17 cellular contexts compared by ENCODE assay signal in genomic region chr18:7601249-7601620, GRCh38. TPM values are rescaled to one million over a fixed set of nuclear protein-coding genes. Genes with fewer than 3 reads are reported as not detected.
DNase-seq lines count a peak whose midpoint lies in the region; ATAC-seq and TF ChIP-seq lines count a peak whose summit lies in the region.
"Had no signal": no experiment of that assay in that cellular context is flagged by ENCODE, and none has a peak within 500 bp of the region (broad histone marks: within the 10 kb centered on the region; RNA-seq: fewer than 3 reads in every experiment).

No MANE protein-coding gene starts in this region.

- WGBS in thyroid gland, 2 donors: 86 to 94% methylated on average over 6 of the region's 6 CpGs

- H3K27ac ChIP-seq in HCT116 (ENCODE audit: low read depth, low read length) (no peak overlapping the region), thyroid gland (no peak overlapping the region)
- H3K27ac ChIP-seq: esophagus muscularis mucosa had no signal

- 0 out of 2 replicates have a peak, but pooled peaks have one; percentile 50 for ATAC-seq in HCT116
- ATAC-seq in left lobe of liver: no peak
- ATAC-seq: activated T-cell treated with anti-CD3 and anti-CD28 coated beads, Interleukin-2, amount 50 U/mL, for 72 hours had no signal

- H3K27me3 ChIP-seq in HCT116 (ENCODE audit: insufficient read depth, low read length) (0 out of 2 replicates have a peak, but pooled peaks cover 5% of the 10 kb centered on the region), thyroid gland (no peaks in the 10 kb centered on the region)
- H3K27me3 ChIP-seq: esophagus muscularis mucosa had no signal

- intact Hi-C loops in HCT116 (cut with micrococcal nuclease) (no loop called here), thyroid gland (cut with DNase I) (no loop called here)

- no peak overlapping the region for H3K9ac ChIP-seq in HCT116 (ENCODE audit: low read length)

- POLR2A ChIA-PET in HCT116 (lab: Charles Lee): no interaction called here

- H3K36me3 ChIP-seq in HCT116 (ENCODE audit: control insufficient read depth in 1 of 2, insufficient read depth in 2 of 2, low read length in 2 of 2): no peaks in the 10 kb centered on the region
- no peaks in the 10 kb centered on the region for H3K36me3 ChIP-seq in thyroid gland
- H3K36me3 ChIP-seq: esophagus muscularis mucosa had no signal

- TF ChIP-seq CTCF in HCT116 (IDR thresholded peaks at IDR 0.05 in 2 of 3, conservative IDR thresholded peaks at IDR 0.05 in 1 of 3; ENCODE audit: borderline replicate concordance in 1 of 3, insufficient read depth in 1 of 3, low read depth in 2 of 3, low read length in 2 of 3) (no peak), epithelial cell of esophagus (IDR thresholded peaks at IDR 0.05; ENCODE audit: insufficient read depth, low read depth, low read length, missing control alignments) (no peak), retinal pigment epithelial cell (conservative IDR thresholded peaks at IDR 0.05; ENCODE audit: low read depth, low read length) (peak; percentile 29), thyroid gland (IDR thresholded peaks at IDR 0.05) (no peak)

- RAD21 ChIA-PET in HCT116 (lab: Charles Lee; ENCODE audit: low non-redundant PET in 1 of 2, low total read pairs in 2 of 2, uncharacterized antibody in 2 of 2, unreplicated experiment in 2 of 2): no interaction called here

- no peaks in the 10 kb centered on the region for H3K9me2 ChIP-seq in HCT116 (ENCODE audit: insufficient read depth)

- H3K9me3 ChIP-seq in HCT116 (ENCODE audit: control insufficient read depth in 1 of 2, insufficient read depth in 1 of 2, low read depth in 1 of 2, low read length in 2 of 2) (no peaks in the 10 kb centered on the region), thyroid gland (no peaks in the 10 kb centered on the region)
- H3K9me3 ChIP-seq: esophagus muscularis mucosa had no signal

- no peaks in the 10 kb centered on the region for H3K4me1 ChIP-seq in HCT116 (ENCODE audit: control insufficient read depth in 1 of 2, insufficient read depth in 2 of 2, low read length in 2 of 2)
- H3K4me1 ChIP-seq in thyroid gland: peaks cover 39 to 68% of the 10 kb centered on the region in 2 donors

- DNase-seq in HCT116 (ENCODE audit: low read depth, low spot score): no peak
- peak; percentile 14 for DNase-seq in SKM-1 treated with dmso at 0.1 percent for 144 hours (lab: John Stamatoyannopoulos, UW; ENCODE audit: unreplicated experiment)
- DNase-seq in epithelial cell of esophagus (ENCODE audit: low read depth): peak; percentile 14
- DNase-seq in retinal pigment epithelial cell (ENCODE audit: low read depth): no peak
- DNase-seq in NCI-H446 treated with DMSO at 0.1 percent for 48 hours (lab: John Stamatoyannopoulos, UW): no peak
- no peak for DNase-seq in left lobe of liver (ENCODE audit: low spot score)
- DNase-seq in thyroid gland: no peak
- DNase-seq: activated B cell treated with CpG ODN at 0.5 μM for 24 hours; activated T-cell treated with anti-CD3 and anti-CD28 coated beads, Interleukin-2, amount 50 U/mL, for 72 hours; kidney; NCI-H1092; NCI-H510A treated with DMSO at 0.1 percent for 48 hours; nucleus accumbens; SHP77 treated with DMSO at 0.1 percent for 48 hours; stimulated activated CD4-positive, alpha-beta T cell treated with anti-CD3 and anti-CD28 coated beads, Interleukin-2, amount 100 ng/mL, for 24 hours; stimulated activated naive CD4-positive, alpha-beta T cell had no signal

- TF ChIP-seq POLR2A in HCT116 (IDR thresholded peaks at IDR 0.05; ENCODE audit: borderline replicate concordance, extremely low read depth, insufficient read depth, insufficient read length) (no peak), thyroid gland (IDR thresholded peaks at IDR 0.05) (no peak)

- H3K4me3 ChIP-seq in HCT116 (replicated peaks in 1 of 2; ENCODE audit: low read depth in 1 of 2, low read length in 2 of 2): no peak overlapping the region
- H3K4me3 ChIP-seq in epithelial cell of esophagus (ENCODE audit: low read length): no peak overlapping the region
- no peak overlapping the region for H3K4me3 ChIP-seq in retinal pigment epithelial cell (ENCODE audit: low read length)
- H3K4me3 ChIP-seq in thyroid gland (replicated peaks in 1 of 3): no peak overlapping the region
- H3K4me3 ChIP-seq: esophagus muscularis mucosa had no signal

- H2AFZ ChIP-seq in HCT116 (ENCODE audit: low read depth, low read length, poor library complexity, severe bottlenecking): no peak overlapping the region

- no peaks in the 10 kb centered on the region for H3K79me2 ChIP-seq in HCT116 (ENCODE audit: insufficient read depth, low read length)

- CTCF ChIA-PET in HCT116 (lab: Charles Lee): no interaction called here

- no TSS peak for BruUV-seq in HCT116 (replicated peaks; lab: Mats Ljungman, UMichigan)

- no peak for TF ChIP-seq RAD21 in HCT116 (IDR thresholded peaks at IDR 0.05; ENCODE audit: low read depth)

- no peak overlapping the region for H3K4me2 ChIP-seq in HCT116 (ENCODE audit: low read length)

- H4K20me1 ChIP-seq in HCT116 (ENCODE audit: insufficient read depth): no peaks in the 10 kb centered on the region

TF ChIP-seq in HCT116, 20 proteins besides CTCF, POLR2A, EP300 and RAD21:
- TF ChIP-seq TCF7L2 (IDR thresholded peaks at IDR 0.05; ENCODE audit: borderline replicate concordance, extremely low read depth, insufficient read depth, insufficient read length) (no peak), YY1 (IDR thresholded peaks at IDR 0.05; ENCODE audit: extremely low read depth, insufficient replicate concordance, low read depth, low read length) (no peak), FOSL1 (IDR thresholded peaks at IDR 0.05; ENCODE audit: low read depth) (no peak), CBX3 (IDR thresholded peaks at IDR 0.05; ENCODE audit: low read depth) (no peak), CEBPB (IDR thresholded peaks at IDR 0.05; ENCODE audit: low read depth) (no peak), EZH2phosphoT487 (IDR thresholded peaks at IDR 0.05; ENCODE audit: borderline replicate concordance) (no peak), SRF (IDR thresholded peaks at IDR 0.05; ENCODE audit: low read depth) (no peak), EGR1 (IDR thresholded peaks at IDR 0.05; ENCODE audit: low read depth) (no peak), EZH2 (IDR thresholded peaks at IDR 0.05) (no peak), ATF3 (IDR thresholded peaks at IDR 0.05) (no peak), REST (IDR thresholded peaks at IDR 0.05; ENCODE audit: low read depth) (no peak), POLR2AphosphoS5 (IDR thresholded peaks at IDR 0.05; ENCODE audit: low read depth, low read length) (no peak), ELF1 (IDR thresholded peaks at IDR 0.05; ENCODE audit: borderline replicate concordance, low read depth) (no peak), ZBTB33 (IDR thresholded peaks at IDR 0.05; ENCODE audit: extremely low read depth, insufficient replicate concordance, low read length) (no peak), JUND (IDR thresholded peaks at IDR 0.05) (no peak)

RNA-seq across cellular contexts. Expression of gene PTPRM, which starts 34.1 kb away (rescaled TPM):
- 14.5 TPM for total RNA-seq in HCT116 (2021; ENCODE audit: unreplicated experiment)
- polyA plus RNA-seq in HCT116 (2012): 24.2 and 28.5 TPM in 2 replicates
- total RNA-seq in left lobe of liver: 34.7 TPM
- 100 to 1,000 TPM; 170 to 198 (median 182) TPM for total RNA-seq in thyroid gland

Comparison
In these comparisons a context has a peak if more than half of its experiments do, and no peak if none do; other contexts are left out.
1. DNase-seq: peak in SKM-1 treated with dmso at 0.1 percent for 144 hours (single experiment) and epithelial cell of esophagus (single experiment); none in HCT116 (single experiment), retinal pigment epithelial cell (single experiment), NCI-H446 treated with DMSO at 0.1 percent for 48 hours (single experiment), left lobe of liver (single experiment) and thyroid gland (0 of 2).